30 cellular contexts compared by ENCODE assay signal in genomic region chr14:33934043-33934750, GRCh38. TPM values are rescaled to one million over a fixed set of nuclear protein-coding genes. Genes with fewer than 3 reads are reported as not detected.
A peak's percentile ranks its signal among the peaks of the same experiment; 100 is the strongest.
DNase-seq lines count a peak whose midpoint lies in the region; ATAC-seq and TF ChIP-seq lines count a peak whose summit lies in the region.
"Had no signal": no experiment of that assay in that cellular context is flagged by ENCODE, and none has a peak within 500 bp of the region (broad histone marks: within the 10 kb centered on the region; RNA-seq: fewer than 3 reads in every experiment).

No MANE protein-coding gene starts in this region.

- no peaks in the 10 kb centered on the region for H3K27me3 ChIP-seq in BE2C
- H3K27me3 ChIP-seq: breast epithelium, esophagus squamous epithelium, Peyer's patch, right lobe of liver, tibial artery had no signal

- no peaks in the 10 kb centered on the region for H3K36me3 Mint-ChIP-seq in activated T-cell treated with anti-CD3 and anti-CD28 coated beads, Interleukin-2, amount 50 U/mL, for 4 hours (ENCODE audit: insufficient read depth)
- no peaks in the 10 kb centered on the region for H3K36me3 Mint-ChIP-seq in activated naive CD8-positive, alpha-beta T cell treated with anti-CD3 and anti-CD28 coated beads for 36 hours
- H3K36me3 Mint-ChIP-seq: activated naive CD4-positive, alpha-beta T cell treated with anti-CD3 and anti-CD28 coated beads, Interleukin-2, amount 50 U/mL, for 72 hours; CD8-positive, alpha-beta T cell had no signal

- H3K4me3 ChIP-seq in BE2C (ENCODE audit: low read depth, low read length) (peak overlapping the region; percentile 31), mucosa of descending colon (no peak overlapping the region)
- H3K4me3 ChIP-seq: breast epithelium, esophagus squamous epithelium, Peyer's patch, right lobe of liver, tibial artery had no signal

- H3K4me3 Mint-ChIP-seq in activated T-cell treated with anti-CD3 and anti-CD28 coated beads, Interleukin-2, amount 50 U/mL, for 4 hours: no peak overlapping the region
- no peak overlapping the region for H3K4me3 Mint-ChIP-seq in activated naive CD8-positive, alpha-beta T cell treated with anti-CD3 and anti-CD28 coated beads for 36 hours
- H3K4me3 Mint-ChIP-seq: activated CD4-positive, alpha-beta T cell treated with anti-CD3 and anti-CD28 coated beads, Interleukin-2, amount 10 ng/mL, durations not matched to agents 24 days and 14 days; B cell; CD8-positive, alpha-beta T cell; dendritic cell treated with granulocyte-macrophage colony-stimulating factor and Interleukin-4, amounts not matched to agents 40 ng/mL and 50 ng/mL, for 4 days; endodermal cell; T-helper 2 cell treated with Interferon-gamma antibody and Interleukin-4, amounts not matched to agents 5 μg/mL and 100 μg/mL, for 36 hours had no signal

- no peak overlapping the region for H3K27ac Mint-ChIP-seq in activated naive CD8-positive, alpha-beta T cell treated with anti-CD3 and anti-CD28 coated beads for 36 hours
- H3K27ac Mint-ChIP-seq: activated CD4-positive, alpha-beta T cell treated with anti-CD3 and anti-CD28 coated beads, Interleukin-2, amount 10 ng/mL, durations not matched to agents 24 days and 14 days; activated naive CD4-positive, alpha-beta T cell treated with anti-CD3 and anti-CD28 coated beads, Interleukin-2, amount 50 U/mL, for 72 hours; B cell; CD8-positive, alpha-beta T cell; dendritic cell treated with granulocyte-macrophage colony-stimulating factor and Interleukin-4, amounts not matched to agents 40 ng/mL and 50 ng/mL, for 4 days; endodermal cell; T-helper 2 cell treated with Interferon-gamma antibody and Interleukin-4, amounts not matched to agents 5 μg/mL and 100 μg/mL, for 36 hours had no signal

- ATAC-seq in mucosa of descending colon: peak; percentile 57
- no peak for ATAC-seq in activated T-cell treated with anti-CD3 and anti-CD28 coated beads, Interleukin-2, amount 50 U/mL, for 4 hours
- ATAC-seq: activated naive CD4-positive, alpha-beta T cell treated with anti-CD3 and anti-CD28 coated beads, Interleukin-2, amount 50 U/mL, for 72 hours; CD8-positive, alpha-beta T cell had no signal

- DNase-seq in BE2C (peak; percentile 37), NCI-H226 (peak; percentile 25), dermis blood vessel endothelial cell (peak; percentile 51), mucosa of descending colon (peak in 1 of 3 donors; percentile 31), KBM-7 (no peak), AG20443 (ENCODE audit: low spot score) (no peak)
- no peak for DNase-seq in activated T-cell treated with anti-CD3 and anti-CD28 coated beads, Interleukin-2, amount 50 U/mL, for 4 hours
- no peak for DNase-seq in activated naive CD8-positive, alpha-beta T cell treated with anti-CD3 and anti-CD28 coated beads for 36 hours
- DNase-seq: activated CD4-positive, alpha-beta T cell treated with anti-CD3 and anti-CD28 coated beads, Interleukin-2, amount 10 ng/mL, durations not matched to agents 24 days and 14 days; activated CD8-positive, alpha-beta memory T cell treated with anti-CD3 and anti-CD28 coated beads for 24 hours; activated effector memory CD4-positive, alpha-beta T cell treated with Interleukin-2 at 50 U/mL for 16 hours; CD8-positive, alpha-beta T cell; DMS153; endodermal cell; esophagus squamous epithelium; foreskin melanocyte; hippocampal formation; mesenchymal stem cell; MM.1S; NCI-H2081; NCI-H345; Peyer's patch; right lobe of liver; stimulated activated CD4-positive, alpha-beta T cell treated with anti-CD3 and anti-CD28 coated beads, Interleukin-4, amount 100 ng/mL, for 1 hour; tibial artery had no signal

- H3K4me1 ChIP-seq in BE2C (peaks cover 32% of the 10 kb centered on the region), mucosa of descending colon (ENCODE audit: low read depth) (peaks cover 20% of the 10 kb centered on the region)
- H3K4me1 ChIP-seq: right lobe of liver had no signal

- no peaks in the 10 kb centered on the region for H3K9me3 Mint-ChIP-seq in activated T-cell treated with anti-CD3 and anti-CD28 coated beads, Interleukin-2, amount 50 U/mL, for 4 hours
- H3K9me3 Mint-ChIP-seq in activated naive CD8-positive, alpha-beta T cell treated with anti-CD3 and anti-CD28 coated beads for 36 hours: no peaks in the 10 kb centered on the region
- H3K9me3 Mint-ChIP-seq: CD8-positive, alpha-beta T cell; dendritic cell treated with granulocyte-macrophage colony-stimulating factor and Interleukin-4, amounts not matched to agents 40 ng/mL and 50 ng/mL, for 4 days; endodermal cell; T-helper 2 cell treated with Interferon-gamma antibody and Interleukin-4, amounts not matched to agents 5 μg/mL and 100 μg/mL, for 36 hours had no signal

- in situ Hi-C loops in KBM-7 (cut with MboI; ENCODE audit: low pct_unique_long_range_greater_than_20kb, low sequenced_read_pairs): no loop called here

- intact Hi-C loops in mucosa of descending colon (cut with DNase I, micrococcal nuclease): no loop called here

- H3K36me3 ChIP-seq in BE2C (peaks cover 18% of the 10 kb centered on the region), mucosa of descending colon (ENCODE audit: low read depth) (no peaks in the 10 kb centered on the region)
- H3K36me3 ChIP-seq: breast epithelium, Peyer's patch, right lobe of liver, tibial artery had no signal

- no peaks in the 10 kb centered on the region for H3K27me3 Mint-ChIP-seq in activated T-cell treated with anti-CD3 and anti-CD28 coated beads, Interleukin-2, amount 50 U/mL, for 4 hours (ENCODE audit: low read depth)
- no peaks in the 10 kb centered on the region for H3K27me3 Mint-ChIP-seq in activated naive CD8-positive, alpha-beta T cell treated with anti-CD3 and anti-CD28 coated beads for 36 hours
- H3K27me3 Mint-ChIP-seq: B cell had no signal

- H3K9me3 ChIP-seq in BE2C (no peaks in the 10 kb centered on the region), mucosa of descending colon (no peaks in the 10 kb centered on the region)
- H3K9me3 ChIP-seq: breast epithelium, esophagus squamous epithelium, Peyer's patch, right lobe of liver, tibial artery had no signal

- no peaks in the 10 kb centered on the region for H3K4me1 Mint-ChIP-seq in activated T-cell treated with anti-CD3 and anti-CD28 coated beads, Interleukin-2, amount 50 U/mL, for 4 hours (ENCODE audit: low read depth)
- H3K4me1 Mint-ChIP-seq in activated naive CD8-positive, alpha-beta T cell treated with anti-CD3 and anti-CD28 coated beads for 36 hours: no peaks in the 10 kb centered on the region
- H3K4me1 Mint-ChIP-seq: B cell had no signal

- TF ChIP-seq CTCF in BE2C (IDR thresholded peaks at IDR 0.05; ENCODE audit: low read depth, low read length) (no peak), mucosa of descending colon (IDR thresholded peaks at IDR 0.05) (no peak)

RNA-seq across cellular contexts. Expression of gene EGLN3, which starts 16.7 kb away (rescaled TPM):
- polyA plus RNA-seq in BE2C (2012; ENCODE audit: insufficient read depth, insufficient read length, low read depth): 16.5 TPM
- total RNA-seq in dermis blood vessel endothelial cell (1.4 and 2.1 TPM in 2 replicates), mucosa of descending colon (100 to 1,000 TPM in 1 of 3 donors, 10 to 100 TPM in 2; 50.8 to 140 (median 72.8) TPM)
- 1 to 10 TPM; 2.0 to 2.8 (median 2.4) TPM for total RNA-seq in activated T-cell treated with anti-CD3 and anti-CD28 coated beads, Interleukin-2, amount 50 U/mL, for 4 hours
- total RNA-seq in activated naive CD8-positive, alpha-beta T cell treated with anti-CD3 and anti-CD28 coated beads for 36 hours: 1 to 10 TPM; 1.4 to 1.7 TPM

Comparison
In these comparisons a context has a peak if more than half of its experiments do, and no peak if none do; other contexts are left out.
1. DNase-seq: peak in BE2C (single experiment), NCI-H226 (single experiment) and dermis blood vessel endothelial cell (single experiment); none in activated T-cell treated with anti-CD3 and anti-CD28 coated beads, Interleukin-2, amount 50 U/mL, for 4 hours (single experiment), KBM-7 (single experiment), AG20443 (single experiment) and activated naive CD8-positive, alpha-beta T cell treated with anti-CD3 and anti-CD28 coated beads for 36 hours (single experiment).
2. RNA of gene EGLN3, which starts 16.7 kb away (total RNA-seq): 50.8 to 140 TPM in mucosa of descending colon; 2.0 to 2.8 TPM in activated T-cell treated with anti-CD3 and anti-CD28 coated beads, Interleukin-2, amount 50 U/mL, for 4 hours, 1.4 to 1.7 TPM in activated naive CD8-positive, alpha-beta T cell treated with anti-CD3 and anti-CD28 coated beads for 36 hours and 1.4 to 2.1 TPM in dermis blood vessel endothelial cell; every median in the first group is over 10 times any median in the second.